Comparison of ENCODE assay signal across 9 cellular contexts in the genomic region with DNA sequence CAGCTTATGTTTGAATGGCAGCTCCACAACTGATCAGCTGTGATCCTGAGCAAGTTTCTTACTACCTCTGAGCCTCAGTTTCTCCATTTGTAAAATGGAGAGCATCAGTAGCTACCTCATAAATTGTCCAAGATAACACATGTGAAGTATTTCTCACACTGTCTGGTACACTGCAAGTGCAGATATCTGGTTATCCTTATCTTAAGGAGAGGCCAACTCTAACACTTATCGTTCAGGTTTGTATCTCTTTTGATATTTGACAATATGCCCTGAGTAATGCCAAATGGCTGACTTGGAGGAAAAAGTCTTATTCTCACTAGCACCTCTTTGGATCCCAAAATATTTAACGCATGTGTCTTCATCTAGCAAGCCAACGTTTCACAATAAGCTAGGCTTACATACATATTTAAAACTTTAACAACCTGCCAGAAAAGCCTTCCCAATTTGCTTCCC. TPM values are rescaled to one million over a fixed set of nuclear protein-coding genes. Genes with fewer than 3 reads are reported as not detected.
DNase-seq lines count a peak whose midpoint lies in the region; ATAC-seq and TF ChIP-seq lines count a peak whose summit lies in the region.
"Had no signal": no experiment of that assay in that cellular context is flagged by ENCODE, and none has a peak within 500 bp of the region (broad histone marks: within the 10 kb centered on the region; RNA-seq: fewer than 3 reads in every experiment).

No MANE protein-coding gene starts in this region.

- peak overlapping the region; percentile 73 for H2AFZ ChIP-seq in neuronal stem cell (ENCODE audit: low read length)

- no peak overlapping the region for H4K8ac ChIP-seq in neuronal stem cell (ENCODE audit: low read depth, low read length)

- H2BK12ac ChIP-seq in neuronal stem cell (ENCODE audit: low read length) = no peak overlapping the region

- no peak overlapping the region for H4K91ac ChIP-seq in neuronal stem cell (ENCODE audit: low read depth, low read length, poor library complexity)

- H3K27ac ChIP-seq in heart right ventricle = peak overlapping the region in 8 of 10 donors; percentile 53 to 98 (median 94)
- peak overlapping the region; percentile 90 for H3K27ac ChIP-seq in epithelial cell of prostate
- H3K27ac ChIP-seq in neuronal stem cell (replicated peaks; ENCODE audit: low read length) = no peak overlapping the region

- DNase-seq in heart right ventricle (no peak), left cardiac atrium (no peak), epithelial cell of prostate (ENCODE audit: low read depth, low spot score) (no peak), neuronal stem cell (ENCODE audit: low spot score) (no peak), HPDE6-E6E7 (ENCODE audit: extremely low spot score) (no peak), NCI-H2196 treated with DMSO at 0.1 percent for 48 hours (lab: John Stamatoyannopoulos, UW; ENCODE audit: unreplicated experiment) (no peak)
- DNase-seq: SW 1271 had no signal

- no peak overlapping the region for H2BK5ac ChIP-seq in neuronal stem cell (ENCODE audit: low read length)

- ATAC-seq in heart right ventricle = no peak
- no peak for ATAC-seq in left cardiac atrium
- no peak for ATAC-seq in HG03159 (IDR thresholded peaks at IDR 0.05; ENCODE audit: unreplicated experiment)
- ATAC-seq in GM21515 (IDR thresholded peaks at IDR 0.05; ENCODE audit: unreplicated experiment) = no peak

- H3K4me1 ChIP-seq in heart right ventricle = peaks cover 3 to 84% (median 78%) of the 10 kb centered on the region in 9 donors
- peaks cover 26 to 52% of the 10 kb centered on the region in 2 donors for H3K4me1 ChIP-seq in neuronal stem cell (ENCODE audit: control insufficient read depth in 2 of 2, insufficient read depth in 1 of 2, low read depth in 1 of 2, low read length in 2 of 2)

- H3K18ac ChIP-seq in neuronal stem cell (ENCODE audit: low read length) = no peak overlapping the region

- H3K36me3 ChIP-seq in heart right ventricle = peaks cover 0 to 6% (median 0%) of the 10 kb centered on the region in 9 donors
- H3K36me3 ChIP-seq in neuronal stem cell (replicated peaks in 1 of 2; ENCODE audit: control insufficient read depth in 2 of 2, insufficient read depth in 2 of 2, low read length in 2 of 2) = no peaks in the 10 kb centered on the region

- H3K9me3 ChIP-seq in heart right ventricle (no peaks in the 10 kb centered on the region), neuronal stem cell (replicated peaks in 1 of 2; ENCODE audit: control insufficient read depth in 2 of 2, insufficient read depth in 1 of 2, low read depth in 1 of 2, low read length in 2 of 2) (no peaks in the 10 kb centered on the region)

- H2BK15ac ChIP-seq in neuronal stem cell (ENCODE audit: low read length) = no peak overlapping the region

- no peaks in the 10 kb centered on the region for H3K27me3 ChIP-seq in heart right ventricle
- H3K27me3 ChIP-seq in neuronal stem cell (ENCODE audit: control insufficient read depth in 3 of 3, insufficient read depth in 3 of 3, low read depth in 1 of 3, low read length in 3 of 3) = peaks cover 0 to 16% (median 0%) of the 10 kb centered on the region in 3 experiments

- intact Hi-C loops in heart right ventricle (cut with DNase I) (no loop called here), left cardiac atrium (cut with DNase I) (no loop called here)

- WGBS in heart right ventricle, 2 donors = 61 to 64% methylated on average over 3 of the region's 3 CpGs
- WGBS in neuronal stem cell (ENCODE audit: extremely low coverage in 2 of 2, insufficient read length in 2 of 2, insufficient replicate concordance in 1 of 2), 2 donors = no CpG with 5 or more reads among the region's 3 CpGs

- no peak overlapping the region for H3K4me2 ChIP-seq in neuronal stem cell (ENCODE audit: insufficient read depth, low read length, poor library complexity, severe bottlenecking)

- no peak overlapping the region for H3K9ac ChIP-seq in neuronal stem cell (ENCODE audit: low read depth, low read length, poor library complexity)

- peak overlapping the region in 5 of 10 donors; percentile 17 to 85 (median 24) for H3K4me3 ChIP-seq in heart right ventricle
- no peak overlapping the region for H3K4me3 ChIP-seq in neuronal stem cell (ENCODE audit: low read length in 2 of 2)

- no peak overlapping the region for H3K23ac ChIP-seq in neuronal stem cell (ENCODE audit: low read depth, low read length, poor library complexity)

- no peak overlapping the region for H2AK5ac ChIP-seq in neuronal stem cell (ENCODE audit: low read depth, low read length)

- H3K79me1 ChIP-seq in neuronal stem cell (ENCODE audit: low read depth, low read length) = no peaks in the 10 kb centered on the region

- no peak overlapping the region for H2BK120ac ChIP-seq in neuronal stem cell (ENCODE audit: low read depth, low read length)

- no peak for TF ChIP-seq CTCF in heart right ventricle (IDR thresholded peaks at IDR 0.05)

- no peak overlapping the region for H3K14ac ChIP-seq in neuronal stem cell (ENCODE audit: low read length)

- H3K4ac ChIP-seq in neuronal stem cell (ENCODE audit: low read length) = no peak overlapping the region

RNA-seq across cellular contexts. Expression of a gene that starts 2.7 kb away (rescaled TPM):
- 100 to 1,000 TPM in 1 of 10 donors, 10 to 100 TPM in 9; 48.1 to 103 (median 58.9) TPM for total RNA-seq in heart right ventricle
- polyA plus RNA-seq in heart right ventricle = 100 to 1,000 TPM in 1 of 2 donors, 10 to 100 TPM in 1; 74.5 to 104 TPM
- 100 to 1,000 TPM in 1 of 2 donors, 10 to 100 TPM in 1; 95.1 to 154 TPM for total RNA-seq in left cardiac atrium
- polyA plus RNA-seq in neuronal stem cell (2013, experiment 1 of 2) = 31.8 TPM
- polyA plus RNA-seq in neuronal stem cell (2013, experiment 2 of 2) = 29.5 TPM

RNA-seq across cellular contexts. Expression of a gene that starts 34.7 kb away (rescaled TPM):
- 100 to 1,000 TPM in 3 of 10 donors, 10 to 100 TPM in 7; 29.5 to 111 (median 89.0) TPM for total RNA-seq in heart right ventricle
- 10 to 100 TPM; 13.7 to 61.5 TPM for polyA plus RNA-seq in heart right ventricle
- total RNA-seq in left cardiac atrium = 10 to 100 TPM; 20.7 to 34.8 TPM
- polyA plus RNA-seq in neuronal stem cell (2013, experiment 1 of 2) = 112 TPM
- polyA plus RNA-seq in neuronal stem cell (2013, experiment 2 of 2) = 121 TPM

RNA-seq across cellular contexts. Expression of a gene that starts 35.2 kb away (rescaled TPM):
- total RNA-seq in heart right ventricle (10 to 100 TPM; 14.4 to 40.0 (median 23.6) TPM), left cardiac atrium (10 to 100 TPM; 39.9 to 48.5 TPM)
- 10 to 100 TPM; 20.8 to 35.6 TPM for polyA plus RNA-seq in heart right ventricle
- 12.4 TPM for polyA plus RNA-seq in neuronal stem cell (2013, experiment 1 of 2)
- 12.3 TPM for polyA plus RNA-seq in neuronal stem cell (2013, experiment 2 of 2)
